Comparison of ENCODE assay signal across 1 cellular context in the genomic region with DNA sequence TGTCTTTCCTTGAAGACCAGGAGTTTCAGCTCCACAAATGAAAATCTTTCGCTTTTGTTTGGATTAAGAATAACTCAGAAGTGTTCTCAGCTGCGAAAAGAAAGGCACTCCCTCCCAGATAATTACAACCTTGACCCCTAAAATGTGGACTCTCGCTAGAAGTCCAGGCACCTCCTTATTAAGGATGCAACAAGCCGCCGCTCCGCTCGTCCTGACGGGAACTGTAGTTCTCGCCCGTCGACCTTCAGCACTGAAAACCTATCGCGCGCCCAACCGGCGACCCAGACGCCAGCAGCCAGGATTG.
TF ChIP-seq lines count a peak whose summit lies in the region.

No MANE protein-coding gene starts in this region.

TF ChIP-seq in GM12878, 131 proteins besides CTCF, POLR2A, EP300 and RAD21 (continued from another document):
- TF ChIP-seq, protein P1, sequence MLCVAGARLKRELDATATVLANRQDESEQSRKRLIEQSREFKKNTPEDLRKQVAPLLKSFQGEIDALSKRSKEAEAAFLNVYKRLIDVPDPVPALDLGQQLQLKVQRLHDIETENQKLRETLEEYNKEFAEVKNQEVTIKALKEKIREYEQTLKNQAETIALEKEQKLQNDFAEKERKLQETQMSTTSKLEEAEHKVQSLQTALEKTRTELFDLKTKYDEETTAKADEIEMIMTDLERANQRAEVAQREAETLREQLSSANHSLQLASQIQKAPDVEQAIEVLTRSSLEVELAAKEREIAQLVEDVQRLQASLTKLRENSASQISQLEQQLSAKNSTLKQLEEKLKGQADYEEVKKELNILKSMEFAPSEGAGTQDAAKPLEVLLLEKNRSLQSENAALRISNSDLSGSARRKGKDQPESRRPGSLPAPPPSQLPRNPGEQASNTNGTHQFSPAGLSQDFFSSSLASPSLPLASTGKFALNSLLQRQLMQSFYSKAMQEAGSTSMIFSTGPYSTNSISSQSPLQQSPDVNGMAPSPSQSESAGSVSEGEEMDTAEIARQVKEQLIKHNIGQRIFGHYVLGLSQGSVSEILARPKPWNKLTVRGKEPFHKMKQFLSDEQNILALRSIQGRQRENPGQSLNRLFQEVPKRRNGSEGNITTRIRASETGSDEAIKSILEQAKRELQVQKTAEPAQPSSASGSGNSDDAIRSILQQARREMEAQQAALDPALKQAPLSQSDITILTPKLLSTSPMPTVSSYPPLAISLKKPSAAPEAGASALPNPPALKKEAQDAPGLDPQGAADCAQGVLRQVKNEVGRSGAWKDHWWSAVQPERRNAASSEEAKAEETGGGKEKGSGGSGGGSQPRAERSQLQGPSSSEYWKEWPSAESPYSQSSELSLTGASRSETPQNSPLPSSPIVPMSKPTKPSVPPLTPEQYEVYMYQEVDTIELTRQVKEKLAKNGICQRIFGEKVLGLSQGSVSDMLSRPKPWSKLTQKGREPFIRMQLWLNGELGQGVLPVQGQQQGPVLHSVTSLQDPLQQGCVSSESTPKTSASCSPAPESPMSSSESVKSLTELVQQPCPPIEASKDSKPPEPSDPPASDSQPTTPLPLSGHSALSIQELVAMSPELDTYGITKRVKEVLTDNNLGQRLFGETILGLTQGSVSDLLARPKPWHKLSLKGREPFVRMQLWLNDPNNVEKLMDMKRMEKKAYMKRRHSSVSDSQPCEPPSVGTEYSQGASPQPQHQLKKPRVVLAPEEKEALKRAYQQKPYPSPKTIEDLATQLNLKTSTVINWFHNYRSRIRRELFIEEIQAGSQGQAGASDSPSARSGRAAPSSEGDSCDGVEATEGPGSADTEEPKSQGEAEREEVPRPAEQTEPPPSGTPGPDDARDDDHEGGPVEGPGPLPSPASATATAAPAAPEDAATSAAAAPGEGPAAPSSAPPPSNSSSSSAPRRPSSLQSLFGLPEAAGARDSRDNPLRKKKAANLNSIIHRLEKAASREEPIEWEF (IDR thresholded peaks at IDR 0.05; ENCODE audit: insufficient replicate concordance, low read depth, low read length): no peak
- TF ChIP-seq SUPT20H (IDR thresholded peaks at IDR 0.05; ENCODE audit: borderline replicate concordance, control insufficient read depth, low read depth, low read length) (no peak), KLF5 (IDR thresholded peaks at IDR 0.05; ENCODE audit: partially characterized antibody) (peak; percentile 39), KDM1A (IDR thresholded peaks at IDR 0.05; ENCODE audit: borderline replicate concordance) (no peak), SMAD5 (IDR thresholded peaks at IDR 0.05; ENCODE audit: low read depth) (no peak), POLR2AphosphoS5 (IDR thresholded peaks at IDR 0.05; ENCODE audit: low read length) (no peak), ZNF207 (IDR thresholded peaks at IDR 0.05; ENCODE audit: borderline replicate concordance) (no peak), ZNF622 (IDR thresholded peaks at IDR 0.05) (no peak), TCF7 (IDR thresholded peaks at IDR 0.05; ENCODE audit: borderline replicate concordance) (no peak), ZNF217 (IDR thresholded peaks at IDR 0.05) (no peak), TARDBP (IDR thresholded peaks at IDR 0.05; ENCODE audit: borderline replicate concordance) (no peak), HDAC6 (IDR thresholded peaks at IDR 0.05; ENCODE audit: unreplicated experiment) (no peak), CEBPB (IDR thresholded peaks at IDR 0.05; ENCODE audit: borderline replicate concordance in 1 of 2, low read depth in 2 of 2, low read length in 2 of 2) (no peak), ETV6 (conservative IDR thresholded peaks at IDR 0.05 in 1 of 2, IDR thresholded peaks at IDR 0.05 in 1 of 2; ENCODE audit: borderline replicate concordance in 1 of 2, low read depth in 1 of 2) (no peak), HCFC1 (IDR thresholded peaks at IDR 0.05; ENCODE audit: low read length) (peak; percentile 82), TCF12 (IDR thresholded peaks at IDR 0.05; ENCODE audit: low read depth, low read length) (no peak)
- TF ChIP-seq, protein P2, sequence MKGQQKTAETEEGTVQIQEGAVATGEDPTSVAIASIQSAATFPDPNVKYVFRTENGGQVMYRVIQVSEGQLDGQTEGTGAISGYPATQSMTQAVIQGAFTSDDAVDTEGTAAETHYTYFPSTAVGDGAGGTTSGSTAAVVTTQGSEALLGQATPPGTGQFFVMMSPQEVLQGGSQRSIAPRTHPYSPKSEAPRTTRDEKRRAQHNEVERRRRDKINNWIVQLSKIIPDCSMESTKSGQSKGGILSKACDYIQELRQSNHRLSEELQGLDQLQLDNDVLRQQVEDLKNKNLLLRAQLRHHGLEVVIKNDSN (IDR thresholded peaks at IDR 0.05; ENCODE audit: borderline replicate concordance, extremely low read length, insufficient read depth, low read depth, low read length): no peak
- TF ChIP-seq, protein P3, sequence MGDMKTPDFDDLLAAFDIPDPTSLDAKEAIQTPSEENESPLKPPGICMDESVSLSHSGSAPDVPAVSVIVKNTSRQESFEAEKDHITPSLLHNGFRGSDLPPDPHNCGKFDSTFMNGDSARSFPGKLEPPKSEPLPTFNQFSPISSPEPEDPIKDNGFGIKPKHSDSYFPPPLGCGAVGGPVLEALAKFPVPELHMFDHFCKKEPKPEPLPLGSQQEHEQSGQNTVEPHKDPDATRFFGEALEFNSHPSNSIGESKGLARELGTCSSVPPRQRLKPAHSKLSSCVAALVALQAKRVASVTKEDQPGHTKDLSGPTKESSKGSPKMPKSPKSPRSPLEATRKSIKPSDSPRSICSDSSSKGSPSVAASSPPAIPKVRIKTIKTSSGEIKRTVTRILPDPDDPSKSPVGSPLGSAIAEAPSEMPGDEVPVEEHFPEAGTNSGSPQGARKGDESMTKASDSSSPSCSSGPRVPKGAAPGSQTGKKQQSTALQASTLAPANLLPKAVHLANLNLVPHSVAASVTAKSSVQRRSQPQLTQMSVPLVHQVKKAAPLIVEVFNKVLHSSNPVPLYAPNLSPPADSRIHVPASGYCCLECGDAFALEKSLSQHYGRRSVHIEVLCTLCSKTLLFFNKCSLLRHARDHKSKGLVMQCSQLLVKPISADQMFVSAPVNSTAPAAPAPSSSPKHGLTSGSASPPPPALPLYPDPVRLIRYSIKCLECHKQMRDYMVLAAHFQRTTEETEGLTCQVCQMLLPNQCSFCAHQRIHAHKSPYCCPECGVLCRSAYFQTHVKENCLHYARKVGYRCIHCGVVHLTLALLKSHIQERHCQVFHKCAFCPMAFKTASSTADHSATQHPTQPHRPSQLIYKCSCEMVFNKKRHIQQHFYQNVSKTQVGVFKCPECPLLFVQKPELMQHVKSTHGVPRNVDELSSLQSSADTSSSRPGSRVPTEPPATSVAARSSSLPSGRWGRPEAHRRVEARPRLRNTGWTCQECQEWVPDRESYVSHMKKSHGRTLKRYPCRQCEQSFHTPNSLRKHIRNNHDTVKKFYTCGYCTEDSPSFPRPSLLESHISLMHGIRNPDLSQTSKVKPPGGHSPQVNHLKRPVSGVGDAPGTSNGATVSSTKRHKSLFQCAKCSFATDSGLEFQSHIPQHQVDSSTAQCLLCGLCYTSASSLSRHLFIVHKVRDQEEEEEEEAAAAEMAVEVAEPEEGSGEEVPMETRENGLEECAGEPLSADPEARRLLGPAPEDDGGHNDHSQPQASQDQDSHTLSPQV (IDR thresholded peaks at IDR 0.05): no peak
- TF ChIP-seq, protein P4, sequence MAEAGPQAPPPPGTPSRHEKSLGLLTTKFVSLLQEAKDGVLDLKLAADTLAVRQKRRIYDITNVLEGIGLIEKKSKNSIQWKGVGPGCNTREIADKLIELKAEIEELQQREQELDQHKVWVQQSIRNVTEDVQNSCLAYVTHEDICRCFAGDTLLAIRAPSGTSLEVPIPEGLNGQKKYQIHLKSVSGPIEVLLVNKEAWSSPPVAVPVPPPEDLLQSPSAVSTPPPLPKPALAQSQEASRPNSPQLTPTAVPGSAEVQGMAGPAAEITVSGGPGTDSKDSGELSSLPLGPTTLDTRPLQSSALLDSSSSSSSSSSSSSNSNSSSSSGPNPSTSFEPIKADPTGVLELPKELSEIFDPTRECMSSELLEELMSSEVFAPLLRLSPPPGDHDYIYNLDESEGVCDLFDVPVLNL (IDR thresholded peaks at IDR 0.05; ENCODE audit: low read depth, low read length): peak; percentile 68; the same call in 1 of the 2 replicates
- TF ChIP-seq, protein P5, sequence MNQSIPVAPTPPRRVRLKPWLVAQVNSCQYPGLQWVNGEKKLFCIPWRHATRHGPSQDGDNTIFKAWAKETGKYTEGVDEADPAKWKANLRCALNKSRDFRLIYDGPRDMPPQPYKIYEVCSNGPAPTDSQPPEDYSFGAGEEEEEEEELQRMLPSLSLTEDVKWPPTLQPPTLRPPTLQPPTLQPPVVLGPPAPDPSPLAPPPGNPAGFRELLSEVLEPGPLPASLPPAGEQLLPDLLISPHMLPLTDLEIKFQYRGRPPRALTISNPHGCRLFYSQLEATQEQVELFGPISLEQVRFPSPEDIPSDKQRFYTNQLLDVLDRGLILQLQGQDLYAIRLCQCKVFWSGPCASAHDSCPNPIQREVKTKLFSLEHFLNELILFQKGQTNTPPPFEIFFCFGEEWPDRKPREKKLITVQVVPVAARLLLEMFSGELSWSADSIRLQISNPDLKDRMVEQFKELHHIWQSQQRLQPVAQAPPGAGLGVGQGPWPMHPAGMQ (IDR thresholded peaks at IDR 0.05; ENCODE audit: borderline replicate concordance): no peak
- TF ChIP-seq, protein P6, sequence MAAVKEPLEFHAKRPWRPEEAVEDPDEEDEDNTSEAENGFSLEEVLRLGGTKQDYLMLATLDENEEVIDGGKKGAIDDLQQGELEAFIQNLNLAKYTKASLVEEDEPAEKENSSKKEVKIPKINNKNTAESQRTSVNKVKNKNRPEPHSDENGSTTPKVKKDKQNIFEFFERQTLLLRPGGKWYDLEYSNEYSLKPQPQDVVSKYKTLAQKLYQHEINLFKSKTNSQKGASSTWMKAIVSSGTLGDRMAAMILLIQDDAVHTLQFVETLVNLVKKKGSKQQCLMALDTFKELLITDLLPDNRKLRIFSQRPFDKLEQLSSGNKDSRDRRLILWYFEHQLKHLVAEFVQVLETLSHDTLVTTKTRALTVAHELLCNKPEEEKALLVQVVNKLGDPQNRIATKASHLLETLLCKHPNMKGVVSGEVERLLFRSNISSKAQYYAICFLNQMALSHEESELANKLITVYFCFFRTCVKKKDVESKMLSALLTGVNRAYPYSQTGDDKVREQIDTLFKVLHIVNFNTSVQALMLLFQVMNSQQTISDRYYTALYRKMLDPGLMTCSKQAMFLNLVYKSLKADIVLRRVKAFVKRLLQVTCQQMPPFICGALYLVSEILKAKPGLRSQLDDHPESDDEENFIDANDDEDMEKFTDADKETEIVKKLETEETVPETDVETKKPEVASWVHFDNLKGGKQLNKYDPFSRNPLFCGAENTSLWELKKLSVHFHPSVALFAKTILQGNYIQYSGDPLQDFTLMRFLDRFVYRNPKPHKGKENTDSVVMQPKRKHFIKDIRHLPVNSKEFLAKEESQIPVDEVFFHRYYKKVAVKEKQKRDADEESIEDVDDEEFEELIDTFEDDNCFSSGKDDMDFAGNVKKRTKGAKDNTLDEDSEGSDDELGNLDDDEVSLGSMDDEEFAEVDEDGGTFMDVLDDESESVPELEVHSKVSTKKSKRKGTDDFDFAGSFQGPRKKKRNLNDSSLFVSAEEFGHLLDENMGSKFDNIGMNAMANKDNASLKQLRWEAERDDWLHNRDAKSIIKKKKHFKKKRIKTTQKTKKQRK (IDR thresholded peaks at IDR 0.05; ENCODE audit: low read depth, low read length): no peak
